Comparison of ENCODE assay signal across 11 cellular contexts in the genomic region with DNA sequence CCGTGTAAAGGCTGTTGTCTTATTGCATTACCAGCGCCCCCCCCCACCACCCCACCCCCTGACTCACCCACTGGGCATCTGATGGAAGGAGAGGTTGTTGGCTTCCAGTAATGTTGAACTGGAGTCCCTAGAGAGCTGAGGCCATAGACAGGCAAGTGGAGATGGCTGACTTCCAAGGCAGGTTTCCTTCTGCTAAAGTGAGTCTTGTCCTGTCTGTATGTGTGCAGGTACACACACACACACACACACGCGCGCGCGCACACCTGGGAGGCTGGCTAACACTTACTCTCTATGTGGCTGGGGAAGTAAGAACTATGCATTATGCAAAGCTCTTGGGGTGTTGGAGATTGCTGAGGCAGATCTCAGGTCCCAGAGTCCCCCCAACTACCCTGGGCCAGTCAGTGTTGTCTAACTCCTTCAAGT. TPM values are rescaled to one million over a fixed set of nuclear protein-coding genes. Genes with fewer than 3 reads are reported as not detected.
DNase-seq lines count a peak whose midpoint lies in the region; ATAC-seq and TF ChIP-seq lines count a peak whose summit lies in the region.
"Had no signal": no experiment of that assay in that cellular context is flagged by ENCODE, and none has a peak within 500 bp of the region (broad histone marks: within the 10 kb centered on the region; RNA-seq: fewer than 3 reads in every experiment).

No MANE protein-coding gene starts in this region.

- intact Hi-C loops in prostate gland (cut with DNase I) = loop anchor here (10.0 kb wide), 1 partner anchor 72 kb away; no protein-coding TSS in a partner anchor

- H3K4me1 Mint-ChIP-seq in T-cell = peaks cover 0 to 3% (median 2%) of the 10 kb centered on the region in 3 donors

- H3K36me3 Mint-ChIP-seq in T-cell = no peaks in the 10 kb centered on the region

- no peaks in the 10 kb centered on the region for H3K36me3 ChIP-seq in prostate gland

- H3K9me3 ChIP-seq in prostate gland = no peaks in the 10 kb centered on the region

- no peak for TF ChIP-seq CTCF in LNCaP clone FGC (IDR thresholded peaks at IDR 0.05; ENCODE audit: control insufficient read depth, extremely low read depth, insufficient read depth)
- no peak for TF ChIP-seq CTCF in cardiac fibroblast (IDR thresholded peaks at IDR 0.05; ENCODE audit: low read depth, low read length)
- TF ChIP-seq CTCF in prostate gland (IDR thresholded peaks at IDR 0.05) = no peak

- DNase-seq in Daoy (ENCODE audit: low read depth) = peak; percentile 84
- DNase-seq in LNCaP clone FGC (ENCODE audit: low read depth) = peak; percentile 11
- peak; percentile 46 to 93 for DNase-seq in cardiac fibroblast (ENCODE audit: low read depth in 2 of 2)
- peak; percentile 5 for DNase-seq in prostate gland (ENCODE audit: low spot score)
- DNase-seq in T-cell = no peak
- DNase-seq in putamen (ENCODE audit: low spot score) = no peak
- DNase-seq: activated T-cell treated with anti-CD3 and anti-CD28 coated beads for 4 hours, Calu3, endodermal cell, NCI-H510A had no signal

- no peak overlapping the region for H3K4me3 Mint-ChIP-seq in T-cell
- H3K4me3 Mint-ChIP-seq: endodermal cell had no signal

- no peak overlapping the region for H3K27ac Mint-ChIP-seq in T-cell
- H3K27ac Mint-ChIP-seq: endodermal cell had no signal

- H3K9me3 Mint-ChIP-seq in T-cell = no peaks in the 10 kb centered on the region
- H3K9me3 Mint-ChIP-seq: endodermal cell had no signal

- CTCF ChIA-PET in T-cell (lab: Charles Lee) = no interaction called here

- POLR2A ChIA-PET in T-cell (lab: Charles Lee) = no interaction called here

- H3K27me3 ChIP-seq in prostate gland (replicated peaks; ENCODE audit: insufficient read depth) = no peaks in the 10 kb centered on the region

- H3K4me3 ChIP-seq in LNCaP clone FGC (ENCODE audit: low read depth, low read length) (no peak overlapping the region), cardiac fibroblast (replicated peaks in 1 of 2; ENCODE audit: low read depth in 2 of 2, low read length in 2 of 2) (no peak overlapping the region), prostate gland (no peak overlapping the region)

- TF ChIP-seq POLR2A in prostate gland (IDR thresholded peaks at IDR 0.05) = no peak

- no peaks in the 10 kb centered on the region for H3K4me1 ChIP-seq in prostate gland (replicated peaks)

- WGBS in prostate gland = 57% methylated on average over 7 of the region's 7 CpGs

- ATAC-seq in HG03139 (IDR thresholded peaks at IDR 0.05; ENCODE audit: unreplicated experiment) = no peak
- no peak for ATAC-seq in T-cell (replicated peaks in 1 of 4)

- H3K27me3 Mint-ChIP-seq in T-cell = peaks cover 18 to 37% of the 10 kb centered on the region in 2 donors

- H3K27ac ChIP-seq in prostate gland = no peak overlapping the region

RNA-seq across cellular contexts. Expression of a gene that starts 1.6 kb away (rescaled TPM):
- 1.5 and 2.6 TPM in 2 replicates for total RNA-seq in Daoy (2014; rRNA removed; shearing (Covaris generic))
- total RNA-seq in prostate gland = 1 to 10 TPM; 1.4 to 1.7 TPM
- total RNA-seq in T-cell = not detected
- total RNA-seq: Calu3, endodermal cell had no signal

Comparison
In these comparisons a context has a peak if more than half of its experiments do, and no peak if none do; other contexts are left out.
1. DNase-seq: peak in Daoy (single experiment), LNCaP clone FGC (single experiment), cardiac fibroblast (2 of 2) and prostate gland (single experiment); none in T-cell (0 of 34) and putamen (single experiment).